ENCODE assay signal across 8 cellular contexts in the genomic region with DNA sequence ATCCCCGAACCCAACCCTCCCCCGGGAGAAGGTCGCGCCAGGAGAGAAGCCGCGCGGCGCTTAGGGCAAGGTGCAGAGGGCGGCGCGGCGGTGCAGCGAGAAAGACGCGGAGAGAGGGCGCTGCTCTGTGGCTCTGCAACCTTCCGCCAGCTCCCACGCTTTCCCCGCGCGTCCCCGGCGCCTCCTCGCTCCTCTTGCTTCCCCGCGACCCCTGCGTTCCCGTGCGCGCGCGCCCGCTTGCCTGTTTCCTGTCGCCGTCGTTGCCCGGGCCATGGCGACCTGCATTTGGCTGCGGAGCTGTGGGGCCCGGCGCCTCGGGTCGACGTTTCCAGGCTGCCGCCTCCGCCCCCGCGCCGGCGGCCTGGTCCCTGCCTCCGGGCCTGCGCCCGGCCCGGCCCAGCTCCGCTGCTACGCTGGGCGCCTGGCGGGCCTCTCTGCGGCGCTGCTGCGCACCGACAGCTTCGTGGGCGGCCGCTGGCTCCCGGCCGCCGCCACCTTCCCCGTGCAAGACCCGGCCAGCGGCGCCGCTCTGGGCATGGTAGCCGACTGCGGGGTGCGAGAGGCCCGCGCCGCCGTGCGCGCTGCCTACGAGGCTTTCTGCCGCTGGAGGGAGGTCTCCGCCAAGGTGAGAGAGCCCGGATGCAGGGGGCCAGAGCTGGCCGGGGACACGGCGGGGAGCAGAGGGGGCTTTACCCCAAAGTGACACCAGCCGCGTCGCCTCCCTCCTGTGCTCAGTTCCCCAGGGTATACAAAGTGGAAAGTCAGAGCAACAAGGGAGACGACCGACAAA. TPM values are rescaled to one million over a fixed set of nuclear protein-coding genes. Genes with fewer than 3 reads are reported as not detected.
A peak's percentile ranks its signal among the peaks of the same experiment; 100 is the strongest.
DNase-seq lines count a peak whose midpoint lies in the region; ATAC-seq and TF ChIP-seq lines count a peak whose summit lies in the region.

A gene (plus strand): TSS at position 244 of the 790 bp plus-strand sequence. CDS start 28 bp downstream, at position 272.

- H3K9me3 ChIP-seq in GM23248 (ENCODE audit: low read depth) (no peaks in the 10 kb centered on the region), uterus (no peaks in the 10 kb centered on the region)

- H3K4me3 ChIP-seq in GM23248 (peak within 1 kb of the TSS; percentile 78), uterus (peak within 1 kb of the TSS; percentile 43 to 57)

- no peaks in the 10 kb centered on the region for H3K79me2 ChIP-seq in GM23248 (ENCODE audit: insufficient read depth)

- H3K9ac ChIP-seq in GM23248 = peak within 1 kb of the TSS; percentile 68

- no peak within 1 kb of the TSS for H3K27ac ChIP-seq in GM23248
- peak within 1 kb of the TSS; percentile 63 to 82 for H3K27ac ChIP-seq in uterus

- H3K27me3 ChIP-seq in GM23248 (replicated peaks; ENCODE audit: insufficient read depth) = no peaks in the 10 kb centered on the region
- no peaks in the 10 kb centered on the region for H3K27me3 ChIP-seq in uterus

- H3K9me3 Mint-ChIP-seq in activated naive CD8-positive, alpha-beta T cell treated with anti-CD3 and anti-CD28 coated beads, Interleukin-2, amount 50 U/mL, for 24 hours = peaks cover 9% of the 10 kb centered on the region

- in situ Hi-C loops in GM23248 (cut with MboI) = no loop called here

- no peaks in the 10 kb centered on the region for H3K4me1 ChIP-seq in GM23248 (ENCODE audit: insufficient read depth)
- no peaks in the 10 kb centered on the region for H3K4me1 ChIP-seq in uterus

- peak; percentile 77 for ATAC-seq in activated naive CD8-positive, alpha-beta T cell treated with anti-CD3 and anti-CD28 coated beads, Interleukin-2, amount 50 U/mL, for 24 hours
- peak; percentile 94 for ATAC-seq in left ventricle myocardium superior

- peak in 1 of 2 donors; percentile 22 for TF ChIP-seq POLR2A in uterus (IDR thresholded peaks at IDR 0.05)

- peaks cover 13% of the 10 kb centered on the region for H3K36me3 Mint-ChIP-seq in activated naive CD8-positive, alpha-beta T cell treated with anti-CD3 and anti-CD28 coated beads, Interleukin-2, amount 50 U/mL, for 24 hours (ENCODE audit: low read depth)

- 1 to 2% methylated on average over 75 to 85 of the region's 94 CpGs for WGBS in GM23248 (ENCODE audit: low coverage in 1 of 2, low lambda C conversion rate in 2 of 2, missing lambda C conversion rate in 2 of 2), 2 experiments

- no peaks in the 10 kb centered on the region for H3K27me3 Mint-ChIP-seq in activated naive CD8-positive, alpha-beta T cell treated with anti-CD3 and anti-CD28 coated beads, Interleukin-2, amount 50 U/mL, for 24 hours

- H2AFZ ChIP-seq in GM23248 = peak within 1 kb of the TSS; percentile 96

- peak within 1 kb of the TSS; percentile 94 for H3K4me2 ChIP-seq in GM23248 (ENCODE audit: unreplicated experiment)

- peak within 1 kb of the TSS; percentile 60 for H3K27ac Mint-ChIP-seq in activated naive CD8-positive, alpha-beta T cell treated with anti-CD3 and anti-CD28 coated beads, Interleukin-2, amount 50 U/mL, for 24 hours

- peaks cover 33% of the 10 kb centered on the region for H3K4me1 Mint-ChIP-seq in activated naive CD8-positive, alpha-beta T cell treated with anti-CD3 and anti-CD28 coated beads, Interleukin-2, amount 50 U/mL, for 24 hours

- peak within 1 kb of the TSS; percentile 82 for H3K4me3 Mint-ChIP-seq in activated naive CD8-positive, alpha-beta T cell treated with anti-CD3 and anti-CD28 coated beads, Interleukin-2, amount 50 U/mL, for 24 hours

- intact Hi-C loops in left ventricle myocardium superior (cut with micrococcal nuclease) = no loop called here
- intact Hi-C loops in uterus (cut with DNase I; ENCODE audit: low total_unique reads) = no loop called here

- no peaks in the 10 kb centered on the region for H3K36me3 ChIP-seq in GM23248 (ENCODE audit: low read depth)
- no peaks in the 10 kb centered on the region for H3K36me3 ChIP-seq in uterus

- DNase-seq in GDM1 (lab: John Stamatoyannopoulos, UW) (peak; percentile 77), GM23248 (peak; percentile 82), SW 1271 (lab: John Stamatoyannopoulos, UW) (peak; percentile 21 to 63), left ventricle myocardium superior (peak; percentile 84), putamen (ENCODE audit: low spot score) (peak; percentile 61), uterus (peak; percentile 63 to 69)
- peak; percentile 85 for DNase-seq in activated naive CD8-positive, alpha-beta T cell treated with anti-CD3 and anti-CD28 coated beads, Interleukin-2, amount 50 U/mL, for 24 hours

- H3K9me2 ChIP-seq in GM23248 (ENCODE audit: insufficient read depth) = no peaks in the 10 kb centered on the region

- no peaks in the 10 kb centered on the region for H3F3A ChIP-seq in GM23248 (ENCODE audit: insufficient read depth)

- TF ChIP-seq CTCF in LNCAP (IDR thresholded peaks at IDR 0.05) = 0 out of 2 replicates have a peak, but pooled peaks have one; percentile 21
- peak in 3 of 4 experiments; percentile 24 to 29 (median 28) for TF ChIP-seq CTCF in uterus (IDR thresholded peaks at IDR 0.05)

- H4K20me1 ChIP-seq in GM23248 (ENCODE audit: insufficient read depth) = no peaks in the 10 kb centered on the region

RNA-seq across cellular contexts. Expression of the gene that starts here (rescaled TPM):
- 0.86 and 1.1 TPM in 2 replicates for total RNA-seq in GM23248 (2014; rRNA removed; shearing (Covaris generic))
- 1.0 and 1.1 TPM in 2 replicates for polyA plus RNA-seq in GM23248 (2016; fragmentation: Nextera tagmentation; extraction: Ambion mirVana)
- 31.2 TPM for total RNA-seq in left ventricle myocardium superior
- total RNA-seq in uterus = 10 to 100 TPM in 1 of 4 donors, 1 to 10 TPM in 3; 6.8 to 12.4 (median 9.1) TPM
